ENCODE assay signal across 8 cellular contexts in the genomic region with DNA sequence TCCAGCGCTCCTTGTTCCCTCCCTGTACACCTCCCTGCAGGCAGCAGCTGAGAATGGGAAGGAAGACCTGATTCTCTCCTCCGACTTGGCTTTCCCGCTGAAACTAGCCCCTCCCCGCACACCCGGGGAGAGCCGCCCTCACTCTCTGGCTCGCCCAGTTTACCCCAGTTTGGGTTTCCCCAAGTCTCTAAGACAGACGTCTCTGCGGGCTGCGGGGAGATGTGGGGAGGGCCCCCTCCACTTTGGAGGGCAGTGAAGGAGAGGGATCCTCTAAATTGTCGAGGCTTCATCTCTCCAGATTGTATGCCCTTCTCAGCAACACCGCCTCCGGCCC. TPM values are rescaled to one million over a fixed set of nuclear protein-coding genes. Genes with fewer than 3 reads are reported as not detected.
DNase-seq lines count a peak whose midpoint lies in the region; ATAC-seq, FAIRE-seq and TF ChIP-seq lines count a peak whose summit lies in the region.

No MANE protein-coding gene starts in this region.

- peak overlapping the region; percentile 62; the same call in 1 of the 2 replicates for H2AFZ ChIP-seq in Karpas-422 (ENCODE audit: low read length)
- peak overlapping the region; percentile 30 for H2AFZ ChIP-seq in trophoblast cell (ENCODE audit: insufficient read depth, low read length, poor library complexity)

- peak overlapping the region; percentile 50 for H4K91ac ChIP-seq in trophoblast cell (ENCODE audit: low read depth, low read length)

- FAIRE-seq in A549 (lab: Jason Lieb, UNC) = no peak

- no peak overlapping the region for H4K12ac ChIP-seq in trophoblast cell (ENCODE audit: low read depth, low read length)

- H3K14ac ChIP-seq in trophoblast cell (ENCODE audit: low read length) = no peak overlapping the region

- H3K27me3 Mint-ChIP-seq in activated CD8-positive, alpha-beta T cell treated with anti-CD3 and anti-CD28 coated beads, Interleukin-2, amount 10 ng/mL, durations not matched to agents 7 days and 5 days (ENCODE audit: low read depth) = peaks cover 22% of the 10 kb centered on the region

- H3K79me2 ChIP-seq in Karpas-422 (ENCODE audit: low read length) (no peaks in the 10 kb centered on the region), trophoblast cell (ENCODE audit: control insufficient read depth, insufficient read depth, low read length, poor library complexity) (peaks cover 8% of the 10 kb centered on the region)

- no peak for TF ChIP-seq POLR2A in A549 (IDR thresholded peaks at IDR 0.05; ENCODE audit: low read length)

- H2BK12ac ChIP-seq in trophoblast cell (ENCODE audit: low read length) = no peak overlapping the region

- H3K18ac ChIP-seq in trophoblast cell (ENCODE audit: low read length) = no peak overlapping the region

- no peak for TF ChIP-seq CTCF in A549 (IDR thresholded peaks at IDR 0.05)

- WGBS in A549 (ENCODE audit: missing lambda C conversion rate) = 0% methylated on average over 11 of the region's 13 CpGs
- WGBS in esophagus, 2 donors = 2% methylated on average over 13 of the region's 13 CpGs
- no CpG with 5 or more reads among the region's 13 CpGs for WGBS in trophoblast cell (ENCODE audit: extremely low coverage, insufficient coverage, insufficient read length)

- peak overlapping the region; percentile 41; the same call in 1 of the 2 replicates for H3K9ac ChIP-seq in Karpas-422 (ENCODE audit: low read length)
- H3K9ac ChIP-seq in trophoblast cell (ENCODE audit: low read length) = no peak overlapping the region

- H3K36me3 Mint-ChIP-seq in activated CD8-positive, alpha-beta T cell treated with anti-CD3 and anti-CD28 coated beads, Interleukin-2, amount 10 ng/mL, durations not matched to agents 7 days and 5 days (ENCODE audit: low read depth) = no peaks in the 10 kb centered on the region

- no peak for TF ChIP-seq RAD21 in A549 (conservative IDR thresholded peaks at IDR 0.05 in 1 of 2, IDR thresholded peaks at IDR 0.05 in 1 of 2)

- H3K9me3 ChIP-seq in A549 (no peaks in the 10 kb centered on the region), Karpas-422 (ENCODE audit: low read length) (no peaks in the 10 kb centered on the region), esophagus (ENCODE audit: control insufficient read depth in 2 of 2, insufficient read depth in 1 of 2, low read depth in 1 of 2, low read length in 1 of 2) (peaks cover 0 to 3% of the 10 kb centered on the region in 2 donors), trophoblast cell (ENCODE audit: insufficient read depth, low read depth, low read length) (no peaks in the 10 kb centered on the region)

- peak overlapping the region; percentile 73 to 87 for H3K27ac ChIP-seq in A549
- H3K27ac ChIP-seq in Karpas-422 (ENCODE audit: low read length) = no peak overlapping the region
- peak overlapping the region; percentile 97 to 99 for H3K27ac ChIP-seq in esophagus (ENCODE audit: low read depth in 2 of 2, low read length in 1 of 2)
- H3K27ac ChIP-seq in trophoblast cell (ENCODE audit: low read depth, low read length) = no peak overlapping the region

- H3K4me1 Mint-ChIP-seq in activated CD8-positive, alpha-beta T cell treated with anti-CD3 and anti-CD28 coated beads, Interleukin-2, amount 10 ng/mL, durations not matched to agents 7 days and 5 days (ENCODE audit: low read depth) = peaks cover 31% of the 10 kb centered on the region

- no peak overlapping the region for H3K4ac ChIP-seq in trophoblast cell (ENCODE audit: low read depth, low read length)

- H3K4me2 ChIP-seq in A549 = peak overlapping the region; percentile 99
- H3K4me2 ChIP-seq in Karpas-422 (ENCODE audit: low read depth, low read length, poor library complexity, severe bottlenecking) = peak overlapping the region; percentile 67
- peak overlapping the region; percentile 85 for H3K4me2 ChIP-seq in trophoblast cell (ENCODE audit: low read length)

- no peak overlapping the region for H2AK5ac ChIP-seq in trophoblast cell (ENCODE audit: low read length)

- no peak overlapping the region for H3K23ac ChIP-seq in trophoblast cell (ENCODE audit: low read length)

- H3K9me3 Mint-ChIP-seq in activated CD8-positive, alpha-beta T cell treated with anti-CD3 and anti-CD28 coated beads, Interleukin-2, amount 10 ng/mL, durations not matched to agents 7 days and 5 days (ENCODE audit: insufficient read depth) = no peaks in the 10 kb centered on the region

- no peaks in the 10 kb centered on the region for H3K36me3 ChIP-seq in Karpas-422 (ENCODE audit: insufficient read depth, low read length)
- peaks cover 0 to 12% of the 10 kb centered on the region in 2 donors for H3K36me3 ChIP-seq in esophagus (ENCODE audit: control insufficient read depth in 2 of 2, insufficient read depth in 2 of 2, low read length in 1 of 2)
- H3K36me3 ChIP-seq in trophoblast cell (ENCODE audit: control insufficient read depth in 1 of 2, insufficient read depth in 2 of 2, low read length in 2 of 2) = peaks cover 8 to 11% of the 10 kb centered on the region in 2 experiments

- H3K9me2 ChIP-seq in Karpas-422 (replicated peaks; ENCODE audit: insufficient read depth, low read length) = no peaks in the 10 kb centered on the region

- H3K4me3 ChIP-seq in A549 = peak overlapping the region; percentile 63
- H3K4me3 ChIP-seq in Karpas-422 (ENCODE audit: low read length) = no peak overlapping the region; the same call in 1 of the 2 replicates
- H3K4me3 ChIP-seq in esophagus (ENCODE audit: low read depth in 1 of 2, low read length in 2 of 2) = peak overlapping the region; percentile 74 to 83
- peak overlapping the region; percentile 6 for H3K4me3 ChIP-seq in trophoblast cell (ENCODE audit: low read depth, low read length)

- CTCF ChIA-PET in A549 (lab: Yijun Ruan, JAX) = interaction anchor here (1.0 to 2.0 kb wide), 3 partner anchors 32 to 117 kb away, joined by 4 to 7 read pairs (median 6); no protein-coding TSS in a partner anchor
- CTCF ChIA-PET in activated CD8-positive, alpha-beta T cell treated with anti-CD3 and anti-CD28 coated beads, Interleukin-2, amount 10 ng/mL, durations not matched to agents 7 days and 5 days (lab: Charles Lee) = no interaction called here

- H3K27me3 ChIP-seq in Karpas-422 (ENCODE audit: low read length) (no peaks in the 10 kb centered on the region; the same call in 1 of the 2 replicates), esophagus (ENCODE audit: control insufficient read depth in 1 of 2, insufficient read depth in 2 of 2, low read length in 2 of 2) (no peaks in the 10 kb centered on the region), trophoblast cell (ENCODE audit: insufficient read depth, low read length) (no peaks in the 10 kb centered on the region)

- H3K4me1 ChIP-seq in A549 (peaks cover 40% of the 10 kb centered on the region), Karpas-422 (ENCODE audit: low read length) (peaks cover 18% of the 10 kb centered on the region), esophagus (ENCODE audit: control insufficient read depth in 2 of 2, insufficient read depth in 2 of 2, low read length in 1 of 2) (peaks cover 0 to 17% of the 10 kb centered on the region in 2 donors), trophoblast cell (ENCODE audit: control insufficient read depth in 1 of 2, insufficient read depth in 2 of 2, low read length in 2 of 2) (peaks cover 12 to 28% of the 10 kb centered on the region in 2 experiments)

- DNase-seq in A549 (ENCODE audit: low read depth in 1 of 2, low spot score in 1 of 2) (peak; percentile 71 to 92), Karpas-422 (no peak), trophoblast cell (peak; percentile 52 to 74), nucleus accumbens (lab: John Stamatoyannopoulos, UW) (no peak)
- DNase-seq in activated CD8-positive, alpha-beta T cell treated with anti-CD3 and anti-CD28 coated beads, Interleukin-2, amount 10 ng/mL, durations not matched to agents 7 days and 5 days = peak; percentile 57

- peaks cover 18% of the 10 kb centered on the region for H3K79me1 ChIP-seq in trophoblast cell (ENCODE audit: low read length)

- no peak overlapping the region for H2BK5ac ChIP-seq in trophoblast cell (ENCODE audit: low read depth, low read length, poor library complexity)

- H3K4me3 Mint-ChIP-seq in activated CD8-positive, alpha-beta T cell treated with anti-CD3 and anti-CD28 coated beads, Interleukin-2, amount 10 ng/mL, durations not matched to agents 7 days and 5 days = peak overlapping the region; percentile 61

- peak overlapping the region; percentile 21 for H4K8ac ChIP-seq in trophoblast cell (ENCODE audit: low read depth, low read length)

- H2BK120ac ChIP-seq in trophoblast cell (ENCODE audit: insufficient read depth, low read length, poor library complexity) = no peak overlapping the region

- no peaks in the 10 kb centered on the region for H4K20me1 ChIP-seq in Karpas-422 (ENCODE audit: insufficient read depth, low read depth, low read length)

- H3K27ac Mint-ChIP-seq in activated CD8-positive, alpha-beta T cell treated with anti-CD3 and anti-CD28 coated beads, Interleukin-2, amount 10 ng/mL, durations not matched to agents 7 days and 5 days = peak overlapping the region; percentile 46

- peak; percentile 60 to 78 for ATAC-seq in A549
- ATAC-seq in activated CD8-positive, alpha-beta T cell treated with anti-CD3 and anti-CD28 coated beads, Interleukin-2, amount 10 ng/mL, durations not matched to agents 7 days and 5 days = peak; percentile 77
- ATAC-seq in GM18858 (IDR thresholded peaks at IDR 0.05; ENCODE audit: unreplicated experiment) = no peak
- no peak for ATAC-seq in GM19035 (IDR thresholded peaks at IDR 0.05; ENCODE audit: unreplicated experiment)

- TF ChIP-seq EP300 in A549 (IDR thresholded peaks at IDR 0.05) = no peak

- POLR2A ChIA-PET in A549 (lab: Yijun Ruan, JAX) = interaction anchor here (1.0 to 2.3 kb wide), 2 partner anchors 9 to 39 kb away, joined by 4 to 19 read pairs; a partner anchor contains a TSS
- POLR2A ChIA-PET in activated CD8-positive, alpha-beta T cell treated with anti-CD3 and anti-CD28 coated beads, Interleukin-2, amount 10 ng/mL, durations not matched to agents 7 days and 5 days (lab: Charles Lee) = no interaction called here

RNA-seq across cellular contexts. Expression of a gene that starts 0.8 kb away (rescaled TPM):
- polyA plus RNA-seq in A549 (2011; rRNA removed) (5.9 and 8.6 TPM in 2 replicates), A549 (2017; fragmentation: RNase III; extraction: RNeasy Plus Mini Kit Qiagen cat#74134 plus additional on column Dnase treatment) (5.0 to 10.7 TPM (median 10.1 TPM) in 3 replicates), esophagus (10 to 100 TPM; 43.7 to 55.0 TPM)
- 4.5 and 5.5 TPM in 2 replicates for polyA plus RNA-seq in A549 (2012; cell fraction: cytosol; rRNA removed)
- 22.5 and 23.6 TPM in 2 replicates for polyA plus RNA-seq in A549 (2012; cell fraction: nucleus; rRNA removed)
- polyA minus RNA-seq in A549 (2011; rRNA and poly(A)+ RNA removed) = 13.1 and 15.9 TPM in 2 replicates
- total RNA-seq in Karpas-422 (2014; rRNA removed; shearing (Covaris generic); ENCODE audit: low replicate concordance) = 0.18 and 1.5 TPM in 2 replicates
- total RNA-seq in activated CD8-positive, alpha-beta T cell treated with anti-CD3 and anti-CD28 coated beads, Interleukin-2, amount 10 ng/mL, durations not matched to agents 7 days and 5 days = under 1 TPM in 1 of 2 experiments, not detected in 1; 0.37 TPM
- polyA plus RNA-seq in trophoblast cell (2013) = 28.4 and 29.4 TPM in 2 replicates

RNA-seq across cellular contexts. Expression of a gene that starts 8.2 kb away (rescaled TPM):
- polyA plus RNA-seq in A549 (2011; rRNA removed) (63.9 and 111 TPM in 2 replicates), A549 (2017; fragmentation: RNase III; extraction: RNeasy Plus Mini Kit Qiagen cat#74134 plus additional on column Dnase treatment) (73.2 to 86.5 TPM (median 85.5 TPM) in 3 replicates), esophagus (10 to 100 TPM; 57.5 to 98.6 TPM)
- 101 and 102 TPM in 2 replicates for polyA plus RNA-seq in A549 (2012; cell fraction: cytosol; rRNA removed)
- 36.5 and 53.9 TPM in 2 replicates for polyA plus RNA-seq in A549 (2012; cell fraction: nucleus; rRNA removed)
- polyA minus RNA-seq in A549 (2011; rRNA and poly(A)+ RNA removed) = 40.9 and 46.7 TPM in 2 replicates
- 77.8 and 78.6 TPM in 2 replicates for total RNA-seq in Karpas-422 (2014; rRNA removed; shearing (Covaris generic); ENCODE audit: low replicate concordance)
- total RNA-seq in activated CD8-positive, alpha-beta T cell treated with anti-CD3 and anti-CD28 coated beads, Interleukin-2, amount 10 ng/mL, durations not matched to agents 7 days and 5 days = 10 to 100 TPM; 44.0 to 44.6 TPM
- 44.1 and 45.7 TPM in 2 replicates for polyA plus RNA-seq in trophoblast cell (2013)

RNA-seq across cellular contexts. Expression of a gene that starts 38.7 kb away (rescaled TPM):
- polyA plus RNA-seq in A549 (2011; rRNA removed) (22.4 and 34.8 TPM in 2 replicates), A549 (2017; fragmentation: RNase III; extraction: RNeasy Plus Mini Kit Qiagen cat#74134 plus additional on column Dnase treatment) (28.6 to 32.4 TPM (median 32.0 TPM) in 3 replicates), esophagus (10 to 100 TPM; 68.4 to 98.1 TPM)
- 18.9 and 24.0 TPM in 2 replicates for polyA plus RNA-seq in A549 (2012; cell fraction: cytosol; rRNA removed)
- 55.4 and 64.4 TPM in 2 replicates for polyA plus RNA-seq in A549 (2012; cell fraction: nucleus; rRNA removed)
- 74.9 and 108 TPM in 2 replicates for polyA minus RNA-seq in A549 (2011; rRNA and poly(A)+ RNA removed)
- total RNA-seq in Karpas-422 (2014; rRNA removed; shearing (Covaris generic); ENCODE audit: low replicate concordance) = 7.3 and 10.9 TPM in 2 replicates
- 1 to 10 TPM; 2.1 to 3.0 TPM for total RNA-seq in activated CD8-positive, alpha-beta T cell treated with anti-CD3 and anti-CD28 coated beads, Interleukin-2, amount 10 ng/mL, durations not matched to agents 7 days and 5 days
- 30.7 and 30.9 TPM in 2 replicates for polyA plus RNA-seq in trophoblast cell (2013)

RNA-seq across cellular contexts. Expression of a gene that starts 50.7 kb away (rescaled TPM):
- 8.5 and 10.6 TPM in 2 replicates for polyA plus RNA-seq in A549 (2011; rRNA removed)
- polyA plus RNA-seq in A549 (2012; cell fraction: cytosol; rRNA removed) = 8.7 and 11.2 TPM in 2 replicates
- 45.5 and 48.0 TPM in 2 replicates for polyA plus RNA-seq in A549 (2012; cell fraction: nucleus; rRNA removed)
- polyA plus RNA-seq in A549 (2017; fragmentation: RNase III; extraction: RNeasy Plus Mini Kit Qiagen cat#74134 plus additional on column Dnase treatment) = 6.2 to 8.0 TPM (median 7.3 TPM) in 3 replicates
- polyA minus RNA-seq in A549 (2011; rRNA and poly(A)+ RNA removed) = 15.5 and 18.5 TPM in 2 replicates
- 10.6 and 20.2 TPM in 2 replicates for total RNA-seq in Karpas-422 (2014; rRNA removed; shearing (Covaris generic); ENCODE audit: low replicate concordance)
- 10 to 100 TPM; 12.3 to 14.7 TPM for total RNA-seq in activated CD8-positive, alpha-beta T cell treated with anti-CD3 and anti-CD28 coated beads, Interleukin-2, amount 10 ng/mL, durations not matched to agents 7 days and 5 days
- polyA plus RNA-seq in esophagus = 10 to 100 TPM; 28.8 to 40.0 TPM
- polyA plus RNA-seq in trophoblast cell (2013) = 3.7 and 4.3 TPM in 2 replicates

Comparison
In these comparisons a context has a peak if more than half of its experiments do, and no peak if none do; other contexts are left out.
1. ATAC-seq: peak in A549 (2 of 2) and activated CD8-positive, alpha-beta T cell treated with anti-CD3 and anti-CD28 coated beads, Interleukin-2, amount 10 ng/mL, durations not matched to agents 7 days and 5 days (single experiment); none in GM18858 (single experiment) and GM19035 (single experiment).
2. DNase-seq: peak in A549 (2 of 2), activated CD8-positive, alpha-beta T cell treated with anti-CD3 and anti-CD28 coated beads, Interleukin-2, amount 10 ng/mL, durations not matched to agents 7 days and 5 days (single experiment) and trophoblast cell (2 of 2); none in Karpas-422 (single experiment) and nucleus accumbens (0 of 56).
3. H3K27ac ChIP-seq: peak in A549 (2 of 2) and esophagus (2 of 2); none in Karpas-422 (single experiment) and trophoblast cell (single experiment).
4. Peak in every context shown above with its lines, with median percentiles within 50 percentile points of each other: H3K4me2 ChIP-seq.